ENCODE assay signal across 8 cellular contexts in genomic region chr1:7644906-7645750, GRCh38.
DNase-seq lines count a peak whose midpoint lies in the region; ATAC-seq lines count a peak whose summit lies in the region.

No MANE protein-coding gene starts in this region.

- DNase-seq in DMS53 (lab: John Stamatoyannopoulos, UW) (peak; percentile 98), NCI-H2196 (lab: John Stamatoyannopoulos, UW; ENCODE audit: unreplicated experiment) (peak; percentile 98), cerebellar nuclear complex (lab: John Stamatoyannopoulos, UW) (peak; percentile 60 to 71), midbrain (lab: John Stamatoyannopoulos, UW) (peak; percentile 22), SW 1271 (lab: John Stamatoyannopoulos, UW) (no peak), foreskin melanocyte (no peak), COLO829 (ENCODE audit: low spot score) (no peak)

- ATAC-seq in GM21825 (IDR thresholded peaks at IDR 0.05; ENCODE audit: unreplicated experiment), result no peak

Comparison
In these comparisons a context has a peak if more than half of its experiments do, and no peak if none do; other contexts are left out.
1. DNase-seq: peak in DMS53 (single experiment), NCI-H2196 (single experiment), cerebellar nuclear complex (2 of 2) and midbrain (single experiment); none in SW 1271 (0 of 2), foreskin melanocyte (single experiment) and COLO829 (single experiment).